Comparison of ENCODE assay signal across 7 cellular contexts in genomic region chr2:181953773-181954537, GRCh38. TPM values are rescaled to one million over a fixed set of nuclear protein-coding genes. Genes with fewer than 3 reads are reported as not detected.
DNase-seq lines count a peak whose midpoint lies in the region; ATAC-seq, FAIRE-seq and TF ChIP-seq lines count a peak whose summit lies in the region.

No MANE protein-coding gene starts in this region.

- peak; percentile 86 for ATAC-seq in GM18502 (IDR thresholded peaks at IDR 0.05; ENCODE audit: poor library complexity, unreplicated experiment)
- ATAC-seq in HG02973 (IDR thresholded peaks at IDR 0.05; ENCODE audit: unreplicated experiment), result peak; percentile 87

- peak; percentile 69 for TF ChIP-seq CTCF in PC-9 (conservative IDR thresholded peaks at IDR 0.05)

- CTCF ChIA-PET in PC-9 (lab: Charles Lee), result interaction anchor here (0.5 to 1.1 kb wide), 14 partner anchors 10 to 1084 kb away, joined by 3 to 15 read pairs (median 4); partner anchors contain the start of gene NCKAP1

- H3K4me1 ChIP-seq in PC-9 (replicated peaks; ENCODE audit: insufficient read depth) (peaks cover 18% of the 10 kb centered on the region), trophoblast cell (ENCODE audit: control insufficient read depth in 1 of 2, insufficient read depth in 2 of 2, low read length in 2 of 2) (peaks cover 11 to 12% of the 10 kb centered on the region in 2 experiments)

- peak in 1 of 2 experiments; percentile 80 for DNase-seq in PC-9
- peak; percentile 46 for DNase-seq in activated T-helper 2 cell treated with anti-CD3 and anti-CD28 coated beads, Interferon-gamma antibody, Interleukin-2, Interleukin-4, amounts not matched to agents 10 μg/mL and 5 μg/mL and 100 μg/mL, durations not matched to agents 14 hours and 24 hours and 36 hours (ENCODE audit: low spot score)
- peak; percentile 57 for DNase-seq in frontal cortex (ENCODE audit: low spot score in 2 of 2)
- peak; percentile 81 to 96 for DNase-seq in trophoblast cell
- peak; percentile 49 for DNase-seq in ureter (ENCODE audit: low spot score)

- no peak overlapping the region for H3K27ac Mint-ChIP-seq in activated T-helper 2 cell treated with anti-CD3 and anti-CD28 coated beads, Interferon-gamma antibody, Interleukin-2, Interleukin-4, amounts not matched to agents 10 μg/mL and 5 μg/mL and 100 μg/mL, durations not matched to agents 14 hours and 24 hours and 36 hours

- no peak overlapping the region for H3K9ac ChIP-seq in trophoblast cell (ENCODE audit: low read length)

- peaks cover 5% of the 10 kb centered on the region; the same call in 1 of the 2 replicates for H3F3A ChIP-seq in PC-9 (ENCODE audit: insufficient read depth, low read depth)

- H4K20me1 ChIP-seq in PC-9 (ENCODE audit: insufficient read depth), result no peaks in the 10 kb centered on the region

- H4K12ac ChIP-seq in trophoblast cell (ENCODE audit: low read depth, low read length), result no peak overlapping the region

- H2AFZ ChIP-seq in PC-9 (peak overlapping the region; percentile 5; the same call in 1 of the 2 replicates), trophoblast cell (ENCODE audit: insufficient read depth, low read length, poor library complexity) (no peak overlapping the region)

- no peak overlapping the region for H3K4ac ChIP-seq in trophoblast cell (ENCODE audit: low read depth, low read length)

- H2AK5ac ChIP-seq in trophoblast cell (ENCODE audit: low read length), result no peak overlapping the region

- no peak overlapping the region for H3K4me2 ChIP-seq in PC-9
- H3K4me2 ChIP-seq in trophoblast cell (ENCODE audit: low read length), result peak overlapping the region; percentile 45

- WGBS in trophoblast cell (ENCODE audit: extremely low coverage, insufficient coverage, insufficient read length), result no CpG with 5 or more reads among the region's 19 CpGs

- peaks cover 8% of the 10 kb centered on the region for H3K27me3 Mint-ChIP-seq in activated T-helper 2 cell treated with anti-CD3 and anti-CD28 coated beads, Interferon-gamma antibody, Interleukin-2, Interleukin-4, amounts not matched to agents 10 μg/mL and 5 μg/mL and 100 μg/mL, durations not matched to agents 14 hours and 24 hours and 36 hours (ENCODE audit: low read depth)

- BruUV-seq in PC-9 (replicated peaks; lab: Mats Ljungman, UMichigan), result no TSS peak

- H3K36me3 ChIP-seq in PC-9 (ENCODE audit: low read depth) (no peaks in the 10 kb centered on the region), trophoblast cell (ENCODE audit: control insufficient read depth in 1 of 2, insufficient read depth in 2 of 2, low read length in 2 of 2) (no peaks in the 10 kb centered on the region)

- peak overlapping the region; percentile 24 for H2BK120ac ChIP-seq in trophoblast cell (ENCODE audit: insufficient read depth, low read length, poor library complexity)

- H3K9me3 ChIP-seq in PC-9 (ENCODE audit: insufficient read depth, low read depth), result peaks cover 10% of the 10 kb centered on the region
- H3K9me3 ChIP-seq in trophoblast cell (ENCODE audit: insufficient read depth, low read depth, low read length), result peaks cover 2% of the 10 kb centered on the region

- no peak overlapping the region for H3K14ac ChIP-seq in trophoblast cell (ENCODE audit: low read length)

- no peaks in the 10 kb centered on the region for H3K9me3 Mint-ChIP-seq in activated T-helper 2 cell treated with anti-CD3 and anti-CD28 coated beads, Interferon-gamma antibody, Interleukin-2, Interleukin-4, amounts not matched to agents 10 μg/mL and 5 μg/mL and 100 μg/mL, durations not matched to agents 14 hours and 24 hours and 36 hours

- H3K36me3 Mint-ChIP-seq in activated T-helper 2 cell treated with anti-CD3 and anti-CD28 coated beads, Interferon-gamma antibody, Interleukin-2, Interleukin-4, amounts not matched to agents 10 μg/mL and 5 μg/mL and 100 μg/mL, durations not matched to agents 14 hours and 24 hours and 36 hours (ENCODE audit: low read depth), result no peaks in the 10 kb centered on the region

- H2BK12ac ChIP-seq in trophoblast cell (ENCODE audit: low read length), result no peak overlapping the region

- peaks cover 20% of the 10 kb centered on the region for H3K79me1 ChIP-seq in trophoblast cell (ENCODE audit: low read length)

- no peak overlapping the region for H3K23ac ChIP-seq in trophoblast cell (ENCODE audit: low read length)

- H3K79me2 ChIP-seq in PC-9 (ENCODE audit: low read depth), result no peaks in the 10 kb centered on the region
- H3K79me2 ChIP-seq in trophoblast cell (ENCODE audit: control insufficient read depth, insufficient read depth, low read length, poor library complexity), result peaks cover 2% of the 10 kb centered on the region

- no peaks in the 10 kb centered on the region; the same call in 1 of the 2 replicates for H3K9me2 ChIP-seq in PC-9 (ENCODE audit: insufficient read depth)

- H3K27me3 ChIP-seq in PC-9 (ENCODE audit: insufficient read depth, low read depth) (no peaks in the 10 kb centered on the region), trophoblast cell (ENCODE audit: insufficient read depth, low read length) (no peaks in the 10 kb centered on the region)

- H3K4me3 Mint-ChIP-seq in activated T-helper 2 cell treated with anti-CD3 and anti-CD28 coated beads, Interferon-gamma antibody, Interleukin-2, Interleukin-4, amounts not matched to agents 10 μg/mL and 5 μg/mL and 100 μg/mL, durations not matched to agents 14 hours and 24 hours and 36 hours (ENCODE audit: low read depth), result peak overlapping the region; percentile 65

- intact Hi-C loops in PC-9 (cut with micrococcal nuclease; ENCODE audit: unreplicated experiment), result loop anchor here (1.0 to 10.0 kb wide), 7 partner anchors 37 to 1209 kb away; no protein-coding TSS in a partner anchor
- intact Hi-C loops in activated T-helper 2 cell treated with anti-CD3 and anti-CD28 coated beads, Interferon-gamma antibody, Interleukin-2, Interleukin-4, amounts not matched to agents 10 μg/mL and 5 μg/mL and 100 μg/mL, durations not matched to agents 14 hours and 24 hours and 36 hours (cut with micrococcal nuclease), result loop anchor here (1.0 to 10.0 kb wide), 5 partner anchors 47 to 879 kb away; no protein-coding TSS in a partner anchor

- H3K4me3 ChIP-seq in PC-9 (no peak overlapping the region), trophoblast cell (ENCODE audit: low read depth, low read length) (no peak overlapping the region)

- no peak for FAIRE-seq in frontal cortex (lab: Jason Lieb, UNC)

- peak overlapping the region; percentile 87 for H4K91ac ChIP-seq in trophoblast cell (ENCODE audit: low read depth, low read length)

- peak overlapping the region; percentile 33 for H2BK5ac ChIP-seq in trophoblast cell (ENCODE audit: low read depth, low read length, poor library complexity)

- peaks cover 40% of the 10 kb centered on the region for H3K4me1 Mint-ChIP-seq in activated T-helper 2 cell treated with anti-CD3 and anti-CD28 coated beads, Interferon-gamma antibody, Interleukin-2, Interleukin-4, amounts not matched to agents 10 μg/mL and 5 μg/mL and 100 μg/mL, durations not matched to agents 14 hours and 24 hours and 36 hours (ENCODE audit: low read depth)

- H4K8ac ChIP-seq in trophoblast cell (ENCODE audit: low read depth, low read length), result peak overlapping the region; percentile 66

- H3K18ac ChIP-seq in trophoblast cell (ENCODE audit: low read length), result no peak overlapping the region

- H3K27ac ChIP-seq in PC-9 (no peak overlapping the region), trophoblast cell (ENCODE audit: low read depth, low read length) (peak overlapping the region; percentile 73)

- POLR2A ChIA-PET in PC-9 (lab: Charles Lee; ENCODE audit: unreplicated experiment), result interaction anchor here (0.6 kb wide), 2 partner anchors 37 to 169 kb away, joined by 3 to 7 read pairs; no protein-coding TSS in a partner anchor

RNA-seq across cellular contexts. Expression of gene PPP1R1C, which starts 31.7 kb away (rescaled TPM):
- total RNA-seq in PC-9 (2021) (13.4 and 27.5 TPM in 2 replicates), frontal cortex (under 0.01 TPM), ureter (2.0 TPM)
- not detected in 2 replicates for total RNA-seq in activated T-helper 2 cell treated with anti-CD3 and anti-CD28 coated beads, Interferon-gamma antibody, Interleukin-2, Interleukin-4, amounts not matched to agents 10 μg/mL and 5 μg/mL and 100 μg/mL, durations not matched to agents 14 hours and 24 hours and 36 hours
- polyA plus RNA-seq in trophoblast cell (2013), result 14.5 and 17.3 TPM in 2 replicates
